ENCODE assay signal across 2 cellular contexts in the genomic region with DNA sequence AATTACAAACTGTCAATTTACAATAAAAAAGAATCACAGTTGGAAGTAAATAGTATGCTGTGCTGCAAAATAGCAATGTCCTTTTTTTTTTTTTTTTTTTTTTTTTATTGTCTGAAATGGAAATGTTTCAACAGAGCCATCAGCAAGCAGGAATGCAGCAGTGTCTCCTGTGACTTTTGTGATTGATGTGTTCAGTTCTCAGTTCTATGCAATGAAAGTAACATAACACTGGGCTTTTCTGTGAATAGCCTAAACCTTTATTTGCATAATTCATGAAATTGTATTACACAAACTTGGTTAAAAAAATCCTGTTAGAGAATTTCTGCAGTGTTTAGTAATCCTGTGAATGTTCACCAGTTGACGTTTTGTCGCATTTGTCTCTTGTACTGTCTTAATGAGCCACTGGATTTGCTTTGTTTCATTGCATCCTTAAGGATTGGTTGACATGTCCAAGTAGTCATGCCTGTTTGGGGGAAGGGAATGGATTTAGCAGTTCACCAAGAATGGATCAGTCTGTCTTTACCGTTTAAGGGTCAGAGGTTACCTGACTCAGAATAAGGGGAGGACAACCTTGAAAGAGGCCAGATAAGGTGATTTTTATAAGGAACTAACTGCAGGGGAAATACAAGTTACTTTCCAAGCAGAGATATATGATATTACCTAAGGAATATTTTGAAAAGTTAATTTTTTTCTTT.
TF ChIP-seq lines count a peak whose summit lies in the region.

No MANE protein-coding gene starts in this region.

TF ChIP-seq in H1, 55 proteins besides CTCF, POLR2A, EP300 and RAD21:
- no peak for TF ChIP-seq ZNF274 (IDR thresholded peaks at IDR 0.05; ENCODE audit: borderline replicate concordance, extremely low read depth, low read length)
- TF ChIP-seq ASH2L (IDR thresholded peaks at IDR 0.05; ENCODE audit: low read length), result no peak
- TF ChIP-seq, protein P1, sequence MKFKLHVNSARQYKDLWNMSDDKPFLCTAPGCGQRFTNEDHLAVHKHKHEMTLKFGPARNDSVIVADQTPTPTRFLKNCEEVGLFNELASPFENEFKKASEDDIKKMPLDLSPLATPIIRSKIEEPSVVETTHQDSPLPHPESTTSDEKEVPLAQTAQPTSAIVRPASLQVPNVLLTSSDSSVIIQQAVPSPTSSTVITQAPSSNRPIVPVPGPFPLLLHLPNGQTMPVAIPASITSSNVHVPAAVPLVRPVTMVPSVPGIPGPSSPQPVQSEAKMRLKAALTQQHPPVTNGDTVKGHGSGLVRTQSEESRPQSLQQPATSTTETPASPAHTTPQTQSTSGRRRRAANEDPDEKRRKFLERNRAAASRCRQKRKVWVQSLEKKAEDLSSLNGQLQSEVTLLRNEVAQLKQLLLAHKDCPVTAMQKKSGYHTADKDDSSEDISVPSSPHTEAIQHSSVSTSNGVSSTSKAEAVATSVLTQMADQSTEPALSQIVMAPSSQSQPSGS (IDR thresholded peaks at IDR 0.05; ENCODE audit: low read length), result no peak
- no peak for TF ChIP-seq BRCA1 (IDR thresholded peaks at IDR 0.05; ENCODE audit: low read depth, low read length)
- TF ChIP-seq RXRA (IDR thresholded peaks at IDR 0.05; ENCODE audit: insufficient read depth, low read depth, low read length), result no peak
- no peak for TF ChIP-seq JUN (IDR thresholded peaks at IDR 0.05; ENCODE audit: low read depth, low read length)
- TF ChIP-seq SP1 (IDR thresholded peaks at IDR 0.05; ENCODE audit: low read depth, low read length), result no peak
- TF ChIP-seq GABPA (IDR thresholded peaks at IDR 0.05; ENCODE audit: borderline replicate concordance, insufficient read depth, low read length), result no peak
- TF ChIP-seq KDM4A (IDR thresholded peaks at IDR 0.05; ENCODE audit: low read depth, low read length, severe bottlenecking), result no peak
- no peak for TF ChIP-seq MAFK (IDR thresholded peaks at IDR 0.05; ENCODE audit: low read depth, low read length)
- no peak for TF ChIP-seq EZH2 (IDR thresholded peaks at IDR 0.05; ENCODE audit: low read depth, low read length, severe bottlenecking)
- TF ChIP-seq TAF7 (optimal IDR thresholded peaks at IDR 0.05; ENCODE audit: borderline replicate concordance, low read depth, low read length), result no peak
- no peak for TF ChIP-seq SUZ12 (IDR thresholded peaks at IDR 0.05; ENCODE audit: low read length)
- TF ChIP-seq TBP (IDR thresholded peaks at IDR 0.05; ENCODE audit: low read depth, low read length), result no peak
TF ChIP-seq in H1: peak in this region for 0.

TF ChIP-seq in neural cell, 6 proteins besides CTCF, POLR2A, EP300 and RAD21:
- TF ChIP-seq EZH2 (IDR thresholded peaks at IDR 0.05; ENCODE audit: borderline replicate concordance, insufficient read depth, low read length, poor library complexity, severe bottlenecking) (no peak), TAF1 (IDR thresholded peaks at IDR 0.05; ENCODE audit: low read depth) (no peak)
